Comparison of ENCODE assay signal across 16 cellular contexts in the genomic region with DNA sequence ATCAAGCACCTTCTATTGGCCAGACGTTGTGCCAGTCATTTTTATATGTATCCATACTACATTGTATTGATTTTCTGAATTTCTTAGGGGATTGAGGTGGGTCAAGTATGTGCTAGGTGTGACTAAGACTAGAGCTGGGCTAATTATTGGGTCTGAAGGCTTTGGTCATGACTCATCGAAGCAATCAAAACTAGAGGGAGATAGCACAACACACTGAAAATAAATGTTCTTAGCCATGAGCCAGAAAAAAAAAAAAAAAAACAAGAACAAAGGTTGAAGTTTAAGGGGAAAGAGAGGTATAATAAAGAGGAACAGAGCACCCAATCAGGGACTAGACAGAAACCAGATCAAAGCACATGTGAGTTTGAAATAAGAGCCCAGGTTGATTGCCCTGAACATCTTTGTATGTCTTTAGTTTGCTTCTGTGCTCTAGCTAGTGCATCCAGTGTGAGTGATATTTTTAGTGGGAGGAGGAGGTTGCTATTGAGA.
A peak's percentile ranks its signal among the peaks of the same experiment; 100 is the strongest.
DNase-seq lines count a peak whose midpoint lies in the region; ATAC-seq and TF ChIP-seq lines count a peak whose summit lies in the region.
"Had no signal": no experiment of that assay in that cellular context is flagged by ENCODE, and none has a peak within 500 bp of the region (broad histone marks: within the 10 kb centered on the region; RNA-seq: fewer than 3 reads in every experiment).

No MANE protein-coding gene starts in this region.

- CTCF ChIA-PET in MCF 10A (lab: Yijun Ruan, JAX), result no interaction called here

- H3K4me1 Mint-ChIP-seq in activated T-helper 1 cell treated with anti-CD3 and anti-CD28 coated beads, Interleukin-12 subunit alpha, Interleukin-12 subunit beta, Interleukin-2, Interleukin-4 antibody, amounts not matched to agents 30 ng/mL and 10 ng/mL and 1 ng/mL, durations not matched to agents 14 hours and 24 hours and 36 hours (ENCODE audit: low read depth), result no peaks in the 10 kb centered on the region
- no peaks in the 10 kb centered on the region for H3K4me1 Mint-ChIP-seq in naive thymus-derived CD8-positive, alpha-beta T cell
- no peaks in the 10 kb centered on the region for H3K4me1 Mint-ChIP-seq in MCF 10A (ENCODE audit: insufficient read depth, unreplicated experiment)

- BruUV-seq in MCF 10A (replicated peaks; lab: Mats Ljungman, UMichigan), result no TSS peak

- no peak overlapping the region for H3K4me3 ChIP-seq in choroid plexus epithelial cell (ENCODE audit: low read depth, low read length)
- no peak overlapping the region for H3K4me3 ChIP-seq in mesenchymal stem cell (ENCODE audit: insufficient read depth in 1 of 2, low read depth in 1 of 2, low read length in 2 of 2)
- no peak overlapping the region for H3K4me3 ChIP-seq in effector memory CD4-positive, alpha-beta T cell (ENCODE audit: insufficient read depth, low read depth, low read length, poor library complexity, severe bottlenecking)
- H3K4me3 ChIP-seq: SJCRH30, suprapubic skin had no signal

- H3K79me1 ChIP-seq in mesenchymal stem cell (replicated peaks; ENCODE audit: low read length, poor library complexity, severe bottlenecking), result no peaks in the 10 kb centered on the region

- H3K27me3 Mint-ChIP-seq in activated T-helper 1 cell treated with anti-CD3 and anti-CD28 coated beads, Interleukin-12 subunit alpha, Interleukin-12 subunit beta, Interleukin-2, Interleukin-4 antibody, amounts not matched to agents 30 ng/mL and 10 ng/mL and 1 ng/mL, durations not matched to agents 14 hours and 24 hours and 36 hours (ENCODE audit: insufficient read depth), result no peaks in the 10 kb centered on the region
- peaks cover 0 to 2% (median 0%) of the 10 kb centered on the region in 5 donors for H3K27me3 Mint-ChIP-seq in naive thymus-derived CD8-positive, alpha-beta T cell
- peaks cover 56% of the 10 kb centered on the region for H3K27me3 Mint-ChIP-seq in MCF 10A (ENCODE audit: insufficient read depth, unreplicated experiment)

- H4K8ac ChIP-seq in mesenchymal stem cell (ENCODE audit: low read length), result no peak overlapping the region

- H3K4me2 ChIP-seq in mesenchymal stem cell (ENCODE audit: low read length, poor library complexity, severe bottlenecking), result no peak overlapping the region

- H2BK15ac ChIP-seq in mesenchymal stem cell (ENCODE audit: low read depth, poor library complexity, severe bottlenecking), result no peak overlapping the region

- H2BK12ac ChIP-seq in mesenchymal stem cell (ENCODE audit: low read length in 2 of 2), result no peak overlapping the region

- DNase-seq in AG08396 (ENCODE audit: low spot score), result peak; percentile 4
- peak; percentile 56 for DNase-seq in HT1080 (ENCODE audit: low read depth)
- peak; percentile 37 for DNase-seq in choroid plexus epithelial cell (ENCODE audit: low read depth)
- DNase-seq in mesenchymal stem cell, result no peak
- no peak for DNase-seq in activated T-helper 1 cell treated with anti-CD3 and anti-CD28 coated beads, Interleukin-12 subunit alpha, Interleukin-12 subunit beta, Interleukin-2, Interleukin-4 antibody, amounts not matched to agents 30 ng/mL and 10 ng/mL and 1 ng/mL, durations not matched to agents 14 hours and 24 hours and 36 hours (ENCODE audit: low spot score)
- no peak for DNase-seq in effector memory CD4-positive, alpha-beta T cell
- DNase-seq in naive thymus-derived CD8-positive, alpha-beta T cell, result no peak
- DNase-seq in MCF 10A (ENCODE audit: unreplicated experiment), result no peak
- DNase-seq: cerebellar nuclear complex; erythroblast; NCI-H187 treated with DMSO at 0.1 percent for 48 hours; NCI-H82; SJCRH30; stimulated activated CD4-positive, alpha-beta T cell treated with anti-CD3 and anti-CD28 coated beads, Interleukin-15, amount 100 ng/mL, for 24 hours had no signal

- ATAC-seq in naive thymus-derived CD8-positive, alpha-beta T cell, result no peak

- H3K9me3 Mint-ChIP-seq in activated T-helper 1 cell treated with anti-CD3 and anti-CD28 coated beads, Interleukin-12 subunit alpha, Interleukin-12 subunit beta, Interleukin-2, Interleukin-4 antibody, amounts not matched to agents 30 ng/mL and 10 ng/mL and 1 ng/mL, durations not matched to agents 14 hours and 24 hours and 36 hours, result peaks cover 4% of the 10 kb centered on the region
- peaks cover 0 to 14% (median 0%) of the 10 kb centered on the region in 9 donors for H3K9me3 Mint-ChIP-seq in naive thymus-derived CD8-positive, alpha-beta T cell
- no peaks in the 10 kb centered on the region for H3K9me3 Mint-ChIP-seq in MCF 10A (ENCODE audit: unreplicated experiment)

- intact Hi-C loops in activated T-helper 1 cell treated with anti-CD3 and anti-CD28 coated beads, Interleukin-12 subunit alpha, Interleukin-12 subunit beta, Interleukin-2, Interleukin-4 antibody, amounts not matched to agents 30 ng/mL and 10 ng/mL and 1 ng/mL, durations not matched to agents 14 hours and 24 hours and 36 hours (cut with micrococcal nuclease), result no loop called here
- intact Hi-C loops in MCF 10A (cut with micrococcal nuclease), result no loop called here

- H3K23ac ChIP-seq in mesenchymal stem cell (ENCODE audit: low read length in 2 of 2), result no peak overlapping the region

- WGBS in mesenchymal stem cell, result no CpG with 5 or more reads among the region's 2 CpGs

- H3K36me3 Mint-ChIP-seq in activated T-helper 1 cell treated with anti-CD3 and anti-CD28 coated beads, Interleukin-12 subunit alpha, Interleukin-12 subunit beta, Interleukin-2, Interleukin-4 antibody, amounts not matched to agents 30 ng/mL and 10 ng/mL and 1 ng/mL, durations not matched to agents 14 hours and 24 hours and 36 hours (ENCODE audit: low read depth), result no peaks in the 10 kb centered on the region
- no peaks in the 10 kb centered on the region for H3K36me3 Mint-ChIP-seq in naive thymus-derived CD8-positive, alpha-beta T cell
- no peaks in the 10 kb centered on the region for H3K36me3 Mint-ChIP-seq in MCF 10A (ENCODE audit: insufficient read depth, unreplicated experiment)

- POLR2A ChIA-PET in naive thymus-derived CD8-positive, alpha-beta T cell (lab: Charles Lee), result no interaction called here
- POLR2A ChIA-PET in MCF 10A (lab: Yijun Ruan, JAX), result no interaction called here

- H3K18ac ChIP-seq in mesenchymal stem cell (ENCODE audit: low read depth in 1 of 2, low read length in 2 of 2), result no peak overlapping the region

- H2AFZ ChIP-seq in mesenchymal stem cell (ENCODE audit: low read depth, low read length), result no peak overlapping the region

- TF ChIP-seq CTCF in choroid plexus epithelial cell (conservative IDR thresholded peaks at IDR 0.05; ENCODE audit: low read depth, low read length) (no peak), MCF 10A (IDR thresholded peaks at IDR 0.05; ENCODE audit: unreplicated experiment) (no peak)

- no peak overlapping the region for H3K14ac ChIP-seq in mesenchymal stem cell (ENCODE audit: low read length in 2 of 2)

- H3K36me3 ChIP-seq in mesenchymal stem cell (ENCODE audit: control insufficient read depth in 1 of 2, insufficient read depth in 2 of 2, low read depth in 1 of 2, low read length in 2 of 2), result no peaks in the 10 kb centered on the region
- H3K36me3 ChIP-seq in effector memory CD4-positive, alpha-beta T cell (ENCODE audit: control insufficient read depth, insufficient read depth, low read length), result no peaks in the 10 kb centered on the region
- H3K36me3 ChIP-seq: SJCRH30, suprapubic skin had no signal

- no peak overlapping the region for H4K91ac ChIP-seq in mesenchymal stem cell (ENCODE audit: low read length)

- H3K27ac Mint-ChIP-seq in activated T-helper 1 cell treated with anti-CD3 and anti-CD28 coated beads, Interleukin-12 subunit alpha, Interleukin-12 subunit beta, Interleukin-2, Interleukin-4 antibody, amounts not matched to agents 30 ng/mL and 10 ng/mL and 1 ng/mL, durations not matched to agents 14 hours and 24 hours and 36 hours, result no peak overlapping the region
- no peak overlapping the region for H3K27ac Mint-ChIP-seq in naive thymus-derived CD8-positive, alpha-beta T cell
- no peak overlapping the region for H3K27ac Mint-ChIP-seq in MCF 10A (ENCODE audit: low read depth, unreplicated experiment)

- peak overlapping the region; percentile 91 for H2AK5ac ChIP-seq in mesenchymal stem cell (ENCODE audit: low read length, severe bottlenecking)

- H3K4me1 ChIP-seq in mesenchymal stem cell (ENCODE audit: control insufficient read depth, insufficient read depth, low read depth, low read length), result no peaks in the 10 kb centered on the region
- H3K4me1 ChIP-seq in effector memory CD4-positive, alpha-beta T cell (ENCODE audit: control insufficient read depth, insufficient read depth, low read length, poor library complexity, severe bottlenecking), result no peaks in the 10 kb centered on the region
- H3K4me1 ChIP-seq: SJCRH30, suprapubic skin had no signal

- no peaks in the 10 kb centered on the region for H3K27me3 ChIP-seq in mesenchymal stem cell (ENCODE audit: control insufficient read depth in 1 of 2, insufficient read depth in 1 of 2, low read length in 2 of 2)
- H3K27me3 ChIP-seq in effector memory CD4-positive, alpha-beta T cell (replicated peaks; ENCODE audit: control insufficient read depth, insufficient read depth, low read length, poor library complexity, severe bottlenecking), result no peaks in the 10 kb centered on the region
- H3K27me3 ChIP-seq: SJCRH30, suprapubic skin had no signal

- H3K27ac ChIP-seq in mesenchymal stem cell (ENCODE audit: low read length, poor library complexity, severe bottlenecking), result peak overlapping the region; percentile 94
- H3K27ac ChIP-seq in effector memory CD4-positive, alpha-beta T cell (ENCODE audit: insufficient read depth, low read length, poor library complexity, severe bottlenecking), result no peak overlapping the region
- H3K27ac ChIP-seq: SJCRH30, suprapubic skin had no signal

- H3K9ac ChIP-seq in mesenchymal stem cell (ENCODE audit: low read length), result no peak overlapping the region

- H3K4ac ChIP-seq in mesenchymal stem cell (ENCODE audit: low read depth in 1 of 2, low read length in 2 of 2), result no peak overlapping the region

- no peak overlapping the region for H2BK5ac ChIP-seq in mesenchymal stem cell (ENCODE audit: low read depth, low read length, poor library complexity, severe bottlenecking)

- no peaks in the 10 kb centered on the region for H3K9me3 ChIP-seq in mesenchymal stem cell (ENCODE audit: control insufficient read depth, low read length)
- H3K9me3 ChIP-seq in effector memory CD4-positive, alpha-beta T cell (ENCODE audit: control insufficient read depth, low read length), result no peaks in the 10 kb centered on the region
- H3K9me3 ChIP-seq: Caco-2, suprapubic skin had no signal

- no peak overlapping the region for H3K4me3 Mint-ChIP-seq in activated T-helper 1 cell treated with anti-CD3 and anti-CD28 coated beads, Interleukin-12 subunit alpha, Interleukin-12 subunit beta, Interleukin-2, Interleukin-4 antibody, amounts not matched to agents 30 ng/mL and 10 ng/mL and 1 ng/mL, durations not matched to agents 14 hours and 24 hours and 36 hours
- H3K4me3 Mint-ChIP-seq in naive thymus-derived CD8-positive, alpha-beta T cell, result peak overlapping the region in 1 of 10 donors; percentile 24
- H3K4me3 Mint-ChIP-seq in MCF 10A (ENCODE audit: unreplicated experiment), result no peak overlapping the region

- no peak overlapping the region for H2BK120ac ChIP-seq in mesenchymal stem cell (ENCODE audit: low read depth, low read length)

Comparison
In these comparisons a context has a peak if more than half of its experiments do, and no peak if none do; other contexts are left out.
1. DNase-seq: peak in AG08396 (single experiment), HT1080 (single experiment) and choroid plexus epithelial cell (single experiment); none in mesenchymal stem cell (single experiment), activated T-helper 1 cell treated with anti-CD3 and anti-CD28 coated beads, Interleukin-12 subunit alpha, Interleukin-12 subunit beta, Interleukin-2, Interleukin-4 antibody, amounts not matched to agents 30 ng/mL and 10 ng/mL and 1 ng/mL, durations not matched to agents 14 hours and 24 hours and 36 hours (single experiment), effector memory CD4-positive, alpha-beta T cell (0 of 3), naive thymus-derived CD8-positive, alpha-beta T cell (0 of 10) and MCF 10A (single experiment).